ENCODE assay signal across 18 cellular contexts in the genomic region with DNA sequence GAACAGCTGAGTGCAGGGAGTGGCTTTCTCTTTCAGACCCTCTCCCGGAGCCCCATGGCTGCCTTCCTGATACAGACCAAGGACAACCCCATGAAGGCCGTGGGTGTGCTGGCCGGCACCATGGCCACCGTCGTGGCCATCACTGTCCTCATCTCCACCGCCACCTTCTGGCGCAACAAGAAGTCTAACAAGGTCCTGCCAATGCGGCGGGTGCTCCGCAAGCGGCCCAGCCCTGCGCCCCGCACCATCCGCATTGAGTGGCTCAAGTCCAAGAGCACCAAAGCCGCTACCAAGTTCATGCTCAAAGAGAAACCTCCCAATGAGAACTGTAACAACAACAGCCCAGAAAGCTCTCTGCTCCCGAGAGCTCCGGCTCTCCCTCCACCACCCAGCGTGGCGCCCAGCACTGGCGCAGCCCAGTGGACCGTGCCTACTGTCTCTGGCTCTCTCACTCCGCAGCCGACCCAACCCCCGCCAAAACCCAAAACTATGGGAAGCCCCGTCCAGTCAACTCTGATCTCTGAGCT. TPM values are rescaled to one million over a fixed set of nuclear protein-coding genes. Genes with fewer than 3 reads are reported as not detected.
DNase-seq lines count a peak whose midpoint lies in the region; ATAC-seq, FAIRE-seq and TF ChIP-seq lines count a peak whose summit lies in the region.
"Had no signal": no experiment of that assay in that cellular context is flagged by ENCODE, and none has a peak within 500 bp of the region (broad histone marks: within the 10 kb centered on the region; RNA-seq: fewer than 3 reads in every experiment).

No MANE protein-coding gene starts in this region.

- no peak for TF ChIP-seq CTCF in CD14-positive monocyte (IDR thresholded peaks at IDR 0.05)
- peak in 2 of 3 experiments; percentile 2 to 28; a peak in 2 of 4 replicates for TF ChIP-seq CTCF in H1 (IDR thresholded peaks at IDR 0.05; ENCODE audit: control extremely low read depth in 1 of 3, insufficient read depth in 1 of 3, low read depth in 1 of 3, low read length in 3 of 3)

- no peaks in the 10 kb centered on the region for H4K20me1 ChIP-seq in H1 (replicated peaks in 1 of 2; ENCODE audit: control insufficient read depth in 1 of 2, insufficient read depth in 2 of 2, low read length in 2 of 2)

- no peak for TF ChIP-seq EP300 in H1 (IDR thresholded peaks at IDR 0.05; ENCODE audit: borderline replicate concordance in 1 of 2, low read depth in 2 of 2, low read length in 2 of 2)

- H2AFZ ChIP-seq in H1 (ENCODE audit: low read length) = peak overlapping the region; percentile 68; the same call in 1 of the 2 replicates
- H2AFZ ChIP-seq: PC-9 had no signal

- H4K91ac ChIP-seq in H1 (replicated peaks; ENCODE audit: insufficient read length, low read length) = no peak overlapping the region

- H3K36me3 ChIP-seq in H1 (ENCODE audit: control insufficient read depth in 2 of 4, insufficient read depth in 4 of 4, low read length in 3 of 4) = no peaks in the 10 kb centered on the region
- H3K36me3 ChIP-seq: right atrium auricular region had no signal

- H3K4me1 ChIP-seq in H1 (replicated peaks in 1 of 4; ENCODE audit: control insufficient read depth in 3 of 4, insufficient read depth in 4 of 4, low read length in 3 of 4) = peaks cover 0 to 4% (median 0%) of the 10 kb centered on the region in 4 experiments; a peak in 1 of 7 replicates
- H3K4me1 ChIP-seq: right atrium auricular region had no signal

- 90% methylated on average over 24 of the region's 25 CpGs; no CpG with 5 or more reads in 1 of the 2 experiments for WGBS in H1 (ENCODE audit: extremely low coverage in 1 of 2, insufficient coverage in 1 of 2, insufficient read length in 1 of 2, insufficient replicate concordance in 2 of 2, low coverage in 1 of 2, low lambda C conversion rate in 2 of 2, missing lambda C conversion rate in 1 of 2), 2 experiments

- no peak for DNase-seq in CD14-positive monocyte (ENCODE audit: low spot score)
- peak in 1 of 2 experiments; percentile 60 for DNase-seq in H1 (ENCODE audit: low read depth in 1 of 2, low spot score in 2 of 2)
- DNase-seq in NCI-H2227 treated with DMSO at 0.1 percent for 48 hours (lab: John Stamatoyannopoulos, UW) = no peak
- DNase-seq in activated T-cell treated with anti-CD3 and anti-CD28 coated beads, Interleukin-2, amount 50 U/mL, for 1 hour = no peak
- DNase-seq: central memory CD4-positive, alpha-beta T cell; NCI-H2171 treated with DMSO at 0.1 percent for 48 hours; PC-9; stimulated activated CD4-positive, alpha-beta T cell treated with anti-CD3 and anti-CD28 coated beads, Interleukin-4, amount 100 ng/mL, for 1 hour had no signal

- no peaks in the 10 kb centered on the region for H3K27me3 ChIP-seq in H1 (replicated peaks in 1 of 4; ENCODE audit: control insufficient read depth in 3 of 4, extremely low read depth in 1 of 4, insufficient read depth in 3 of 4, low read length in 3 of 4)
- H3K27me3 ChIP-seq: right atrium auricular region had no signal

- POLR2A ChIA-PET in H1 (lab: Charles Lee; ENCODE audit: partially characterized antibody) = interaction anchor here (1.0 to 1.2 kb wide), 3 partner anchors 35 to 75 kb away, joined by 3 read pairs; a partner anchor contains a TSS

- no peak overlapping the region for H3K4ac ChIP-seq in H1 (replicated peaks; ENCODE audit: insufficient read length, low read depth, low read length)

- H3K79me2 ChIP-seq in H1 (ENCODE audit: control insufficient read depth in 1 of 2, insufficient read depth in 2 of 2, low read length in 2 of 2) = no peaks in the 10 kb centered on the region

- H3K14ac ChIP-seq in H1 (ENCODE audit: insufficient read length) = no peak overlapping the region

- FAIRE-seq in H1 (lab: Jason Lieb, UNC) = no peak
- FAIRE-seq: endothelial cell of umbilical vein had no signal

- no peak overlapping the region for H2BK12ac ChIP-seq in H1 (ENCODE audit: low read depth, low read length)

- H3K56ac ChIP-seq in H1 (replicated peaks; ENCODE audit: insufficient read length, low read depth, low read length) = no peak overlapping the region

- no peak overlapping the region for H4K5ac ChIP-seq in H1 (ENCODE audit: insufficient read length, low read depth, low read length)

- intact Hi-C loops in CD14-positive monocyte (cut with micrococcal nuclease) = no loop called here

- H3K4me3 Mint-ChIP-seq in CD14-positive monocyte = peak overlapping the region; percentile 45 to 51
- H3K4me3 Mint-ChIP-seq: activated CD4-positive, alpha-beta memory T cell treated with anti-CD3 and anti-CD28 coated beads for 36 hours; activated naive CD4-positive, alpha-beta T cell treated with anti-CD3 and anti-CD28 coated beads, Interleukin-2, amount 50 U/mL, for 24 hours had no signal

- H3K9me3 ChIP-seq in H1 (ENCODE audit: insufficient read depth in 2 of 2, low read depth in 1 of 2, low read length in 1 of 2) = no peaks in the 10 kb centered on the region
- H3K9me3 ChIP-seq: right atrium auricular region had no signal

- peak overlapping the region; percentile 22; the same call in 1 of the 2 replicates for H4K8ac ChIP-seq in H1 (ENCODE audit: extremely low read depth, insufficient read depth, low read length)

- ATAC-seq in GM18511 (IDR thresholded peaks at IDR 0.05; ENCODE audit: unreplicated experiment) (peak; percentile 9), HG03378 (IDR thresholded peaks at IDR 0.05; ENCODE audit: unreplicated experiment) (peak; percentile 13), HG03159 (IDR thresholded peaks at IDR 0.05; ENCODE audit: unreplicated experiment) (no peak), HG03520 (IDR thresholded peaks at IDR 0.05; ENCODE audit: unreplicated experiment) (no peak)

- CTCF ChIA-PET in H1 (lab: Charles Lee; ENCODE audit: partially characterized antibody) = interaction anchor here (0.6 to 8.8 kb wide), 46 partner anchors 10 to 502 kb away, joined by 3 to 113 read pairs (median 4); a partner anchor contains a TSS

- H3K79me1 ChIP-seq in H1 (ENCODE audit: low read depth, low read length) = no peaks in the 10 kb centered on the region

- H2BK120ac ChIP-seq in H1 (replicated peaks; ENCODE audit: low read depth, low read length) = no peak overlapping the region

- no peak overlapping the region for H3K4me3 ChIP-seq in H1 (ENCODE audit: extremely low read depth in 1 of 4, insufficient read depth in 2 of 4, low read depth in 3 of 4, low read length in 4 of 4)
- H3K4me3 ChIP-seq: PC-9, right atrium auricular region had no signal

- H3K36me3 Mint-ChIP-seq in CD14-positive monocyte = no peaks in the 10 kb centered on the region
- H3K36me3 Mint-ChIP-seq: activated CD4-positive, alpha-beta memory T cell treated with anti-CD3 and anti-CD28 coated beads for 36 hours; activated naive CD4-positive, alpha-beta T cell treated with anti-CD3 and anti-CD28 coated beads, Interleukin-2, amount 50 U/mL, for 24 hours had no signal

- H2AK5ac ChIP-seq in H1 (ENCODE audit: low read depth, low read length) = no peak overlapping the region

- H2BK20ac ChIP-seq in H1 (ENCODE audit: low read length) = no peak overlapping the region

- TF ChIP-seq RAD21 in H1 (IDR thresholded peaks at IDR 0.05 in 1 of 2, conservative IDR thresholded peaks at IDR 0.05 in 1 of 2; ENCODE audit: low read depth in 2 of 2, low read length in 2 of 2) = no peak; a peak in 1 of 4 replicates

- peaks cover 0 to 2% (median 0%) of the 10 kb centered on the region in 7 donors for H3K9me3 Mint-ChIP-seq in CD14-positive monocyte
- H3K9me3 Mint-ChIP-seq: activated naive CD4-positive, alpha-beta T cell treated with anti-CD3 and anti-CD28 coated beads, Interleukin-2, amount 50 U/mL, for 24 hours had no signal

- no peaks in the 10 kb centered on the region for H3K4me1 Mint-ChIP-seq in CD14-positive monocyte
- H3K4me1 Mint-ChIP-seq: activated naive CD4-positive, alpha-beta T cell treated with anti-CD3 and anti-CD28 coated beads, Interleukin-2, amount 50 U/mL, for 24 hours had no signal

- no peak overlapping the region for H3K9ac ChIP-seq in H1 (replicated peaks in 1 of 4; ENCODE audit: extremely low read depth in 1 of 4, low read depth in 3 of 4, low read length in 3 of 4)

- H2BK15ac ChIP-seq in H1 (ENCODE audit: low read length) = no peak overlapping the region

- no peak overlapping the region for H3K18ac ChIP-seq in H1 (ENCODE audit: extremely low read depth, low read length)

- H3K23me2 ChIP-seq in H1 (ENCODE audit: low read depth, low read length) = no peaks in the 10 kb centered on the region

- no peak overlapping the region; the same call in 1 of the 2 replicates for H2BK5ac ChIP-seq in H1 (ENCODE audit: low read depth, low read length)

- H3K23ac ChIP-seq in H1 (ENCODE audit: insufficient read length) = no peak overlapping the region

- no peak overlapping the region for H3K27ac ChIP-seq in H1 (ENCODE audit: low read depth, low read length)
- H3K27ac ChIP-seq: PC-9, right atrium auricular region had no signal

- H3K27ac Mint-ChIP-seq in CD14-positive monocyte = no peak overlapping the region
- H3K27ac Mint-ChIP-seq: activated CD4-positive, alpha-beta memory T cell treated with anti-CD3 and anti-CD28 coated beads for 36 hours; activated naive CD4-positive, alpha-beta T cell treated with anti-CD3 and anti-CD28 coated beads, Interleukin-2, amount 50 U/mL, for 24 hours had no signal

- no peak overlapping the region for H3K4me2 ChIP-seq in H1 (ENCODE audit: insufficient read depth in 1 of 2, low read depth in 2 of 2, low read length in 2 of 2)
- H3K4me2 ChIP-seq: PC-9 had no signal

- TF ChIP-seq POLR2A in H1 (IDR thresholded peaks at IDR 0.05; ENCODE audit: control extremely low read depth in 1 of 2, low read depth in 2 of 2, low read length in 2 of 2) = no peak

- H3K27me3 Mint-ChIP-seq in CD14-positive monocyte (ENCODE audit: low read depth in 3 of 3) = peaks cover 6 to 13% (median 11%) of the 10 kb centered on the region in 3 donors
- H3K27me3 Mint-ChIP-seq: activated CD4-positive, alpha-beta memory T cell treated with anti-CD3 and anti-CD28 coated beads for 36 hours had no signal

RNA-seq across cellular contexts. Expression of a gene that starts 11.2 kb away (rescaled TPM):
- not detected for polyA plus RNA-seq in CD14-positive monocyte
- total RNA-seq in H1 (2021; fragmentation: NEBNext Ultra II Directional; extraction: Animal tissue kit (Norgen Biotek cat#: 25700)) = not detected in 2 replicates
- not detected in 2 replicates for polyA plus RNA-seq in H1 (2011; rRNA removed)
- polyA plus RNA-seq in H1 (2011; cell fraction: cytosol; rRNA removed) = not detected
- polyA plus RNA-seq in H1 (2011; cell fraction: nucleus; rRNA removed) = not detected
- polyA plus RNA-seq in H1 (2012, experiment 1 of 2) = 0.07 to 0.14 TPM (median 0.09 TPM) in 4 replicates
- polyA plus RNA-seq in H1 (2012, experiment 2 of 2) = not detected
- not detected for polyA plus RNA-seq in H1 (2013, experiment 1 of 2)
- polyA plus RNA-seq in H1 (2013, experiment 2 of 2) = not detected
- polyA minus RNA-seq in H1 (2011; rRNA and poly(A)+ RNA removed) = not detected in 2 replicates
- not detected for polyA minus RNA-seq in H1 (2011; cell fraction: cytosol; rRNA and poly(A)+ RNA removed)
- polyA minus RNA-seq in H1 (2011; cell fraction: nucleus; rRNA and poly(A)+ RNA removed) = not detected
- total RNA-seq: activated CD4-positive, alpha-beta memory T cell treated with anti-CD3 and anti-CD28 coated beads for 36 hours; endothelial cell of umbilical vein; HT-29; kidney epithelial cell; PC-9; right atrium auricular region had no signal
- polyA plus RNA-seq: endothelial cell of umbilical vein had no signal

RNA-seq across cellular contexts. Expression of a gene that starts 19.8 kb away (rescaled TPM):
- polyA plus RNA-seq in CD14-positive monocyte = not detected
- total RNA-seq in H1 (2021; fragmentation: NEBNext Ultra II Directional; extraction: Animal tissue kit (Norgen Biotek cat#: 25700)) = 8.7 and 10.5 TPM in 2 replicates
- 3.9 and 5.6 TPM in 2 replicates for polyA plus RNA-seq in H1 (2011; rRNA removed)
- 5.1 TPM for polyA plus RNA-seq in H1 (2011; cell fraction: cytosol; rRNA removed)
- 16.0 TPM for polyA plus RNA-seq in H1 (2011; cell fraction: nucleus; rRNA removed)
- polyA plus RNA-seq in H1 (2012, experiment 1 of 2) = 4.8 to 6.1 TPM (median 5.7 TPM) in 4 replicates
- polyA plus RNA-seq in H1 (2012, experiment 2 of 2) = 2.7 TPM
- 10.7 TPM for polyA plus RNA-seq in H1 (2013, experiment 1 of 2)
- 11.5 TPM for polyA plus RNA-seq in H1 (2013, experiment 2 of 2)
- 6.1 and 6.8 TPM in 2 replicates for polyA minus RNA-seq in H1 (2011; rRNA and poly(A)+ RNA removed)
- polyA minus RNA-seq in H1 (2011; cell fraction: cytosol; rRNA and poly(A)+ RNA removed) = 8.8 TPM
- 3.3 TPM for polyA minus RNA-seq in H1 (2011; cell fraction: nucleus; rRNA and poly(A)+ RNA removed)
- total RNA-seq: HT-29, PC-9 had no signal

RNA-seq across cellular contexts. Expression of a gene that starts 27.2 kb away (rescaled TPM):
- polyA plus RNA-seq in CD14-positive monocyte (not detected), H1 (2011; rRNA removed) (0.03 and 0.09 TPM in 2 replicates)
- total RNA-seq in H1 (2021; fragmentation: NEBNext Ultra II Directional; extraction: Animal tissue kit (Norgen Biotek cat#: 25700)) = not detected in 2 replicates
- 0.08 TPM for polyA plus RNA-seq in H1 (2011; cell fraction: cytosol; rRNA removed)
- 0.14 TPM for polyA plus RNA-seq in H1 (2011; cell fraction: nucleus; rRNA removed)
- not detected in 4 replicates for polyA plus RNA-seq in H1 (2012, experiment 1 of 2)
- not detected for polyA plus RNA-seq in H1 (2012, experiment 2 of 2)
- polyA plus RNA-seq in H1 (2013, experiment 1 of 2) = 0.02 TPM
- not detected for polyA plus RNA-seq in H1 (2013, experiment 2 of 2)
- 0.35 and 0.68 TPM in 2 replicates for polyA minus RNA-seq in H1 (2011; rRNA and poly(A)+ RNA removed)
- not detected for polyA minus RNA-seq in H1 (2011; cell fraction: cytosol; rRNA and poly(A)+ RNA removed)
- not detected for polyA minus RNA-seq in H1 (2011; cell fraction: nucleus; rRNA and poly(A)+ RNA removed)
- total RNA-seq: activated CD4-positive, alpha-beta memory T cell treated with anti-CD3 and anti-CD28 coated beads for 36 hours; endothelial cell of umbilical vein; HT-29; kidney epithelial cell; PC-9; right atrium auricular region had no signal
- polyA plus RNA-seq: endothelial cell of umbilical vein had no signal

RNA-seq across cellular contexts. Expression of a gene that starts 30.7 kb away (rescaled TPM):
- polyA plus RNA-seq in CD14-positive monocyte (not detected), H1 (2011; rRNA removed) (not detected in 2 replicates)
- total RNA-seq in H1 (2021; fragmentation: NEBNext Ultra II Directional; extraction: Animal tissue kit (Norgen Biotek cat#: 25700)) = not detected in 2 replicates
- not detected for polyA plus RNA-seq in H1 (2011; cell fraction: cytosol; rRNA removed)
- polyA plus RNA-seq in H1 (2011; cell fraction: nucleus; rRNA removed) = not detected
- polyA plus RNA-seq in H1 (2012, experiment 1 of 2) = not detected in 4 replicates
- polyA plus RNA-seq in H1 (2012, experiment 2 of 2) = not detected
- polyA plus RNA-seq in H1 (2013, experiment 1 of 2) = not detected
- not detected for polyA plus RNA-seq in H1 (2013, experiment 2 of 2)
- polyA minus RNA-seq in H1 (2011; rRNA and poly(A)+ RNA removed) = not detected in 2 replicates
- polyA minus RNA-seq in H1 (2011; cell fraction: cytosol; rRNA and poly(A)+ RNA removed) = not detected
- polyA minus RNA-seq in H1 (2011; cell fraction: nucleus; rRNA and poly(A)+ RNA removed) = not detected
- total RNA-seq: activated CD4-positive, alpha-beta memory T cell treated with anti-CD3 and anti-CD28 coated beads for 36 hours; endothelial cell of umbilical vein; HT-29; kidney epithelial cell; PC-9; right atrium auricular region had no signal
- polyA plus RNA-seq: endothelial cell of umbilical vein had no signal

RNA-seq across cellular contexts. Expression of a gene that starts 40.5 kb away (rescaled TPM):
- not detected for polyA plus RNA-seq in CD14-positive monocyte
- not detected in 2 replicates for total RNA-seq in H1 (2021; fragmentation: NEBNext Ultra II Directional; extraction: Animal tissue kit (Norgen Biotek cat#: 25700))
- not detected in 2 replicates for polyA plus RNA-seq in H1 (2011; rRNA removed)
- polyA plus RNA-seq in H1 (2011; cell fraction: cytosol; rRNA removed) = not detected
- polyA plus RNA-seq in H1 (2011; cell fraction: nucleus; rRNA removed) = not detected
- not detected in 4 replicates for polyA plus RNA-seq in H1 (2012, experiment 1 of 2)
- polyA plus RNA-seq in H1 (2012, experiment 2 of 2) = not detected
- not detected for polyA plus RNA-seq in H1 (2013, experiment 1 of 2)
- not detected for polyA plus RNA-seq in H1 (2013, experiment 2 of 2)
- polyA minus RNA-seq in H1 (2011; rRNA and poly(A)+ RNA removed) = not detected in 2 replicates
- not detected for polyA minus RNA-seq in H1 (2011; cell fraction: cytosol; rRNA and poly(A)+ RNA removed)
- not detected for polyA minus RNA-seq in H1 (2011; cell fraction: nucleus; rRNA and poly(A)+ RNA removed)
- total RNA-seq: activated CD4-positive, alpha-beta memory T cell treated with anti-CD3 and anti-CD28 coated beads for 36 hours; endothelial cell of umbilical vein; HT-29; kidney epithelial cell; PC-9; right atrium auricular region had no signal
- polyA plus RNA-seq: endothelial cell of umbilical vein had no signal

Comparison
In these comparisons a context has a peak if more than half of its experiments do, and no peak if none do; other contexts are left out.
1. ATAC-seq: peak in GM18511 (single experiment) and HG03378 (single experiment); none in HG03159 (single experiment) and HG03520 (single experiment).